In the genomic region with DNA sequence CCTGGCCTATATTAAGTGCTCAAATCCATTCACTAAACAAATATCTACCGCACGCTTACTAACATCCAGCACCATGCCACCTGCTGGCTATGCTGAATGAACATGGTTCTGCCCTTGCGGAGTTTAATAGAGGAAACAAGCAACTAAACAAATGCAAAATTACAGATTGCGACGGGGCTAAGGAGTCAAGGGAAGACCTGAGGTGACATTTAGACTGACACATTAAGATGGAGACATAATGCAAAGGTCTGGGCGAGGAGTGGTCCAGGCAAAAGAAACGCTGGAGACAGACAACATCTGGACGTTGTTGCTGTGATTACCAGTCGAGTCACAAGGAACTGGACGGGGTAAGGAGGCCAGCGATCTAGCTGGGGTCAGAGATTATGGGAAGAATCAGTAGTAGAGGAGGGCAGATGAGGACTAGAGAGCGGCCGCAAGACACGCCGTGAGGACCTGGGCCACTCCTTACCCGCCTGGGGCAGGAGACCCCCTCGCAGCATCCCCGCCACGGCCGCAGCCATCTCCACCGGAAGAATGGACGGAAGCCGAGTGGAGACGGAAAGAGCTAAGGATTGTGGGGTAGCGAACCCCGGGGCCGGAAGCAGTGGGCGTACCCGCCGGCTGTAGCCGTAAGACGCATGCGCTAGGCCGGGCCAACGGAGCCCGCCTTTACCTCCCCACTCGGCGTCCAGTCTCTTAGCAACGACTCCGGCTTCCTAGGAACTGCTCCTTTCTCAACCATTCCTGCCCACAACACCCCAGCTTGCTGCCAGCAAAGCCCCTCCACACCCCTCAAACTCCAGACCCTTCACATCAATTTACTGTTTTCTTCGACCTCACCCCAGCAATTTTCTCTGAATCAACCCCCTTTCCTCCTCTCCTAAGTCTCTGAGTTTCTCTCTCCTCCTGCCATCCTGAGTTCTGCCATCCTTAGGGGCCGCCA, we compare ENCODE assay signal across 7 cellular contexts. TPM values are rescaled to one million over a fixed set of nuclear protein-coding genes. Genes with fewer than 3 reads are reported as not detected.
A peak's percentile ranks its signal among the peaks of the same experiment; 100 is the strongest.
DNase-seq lines count a peak whose midpoint lies in the region; ATAC-seq and TF ChIP-seq lines count a peak whose summit lies in the region.

A gene with protein sequence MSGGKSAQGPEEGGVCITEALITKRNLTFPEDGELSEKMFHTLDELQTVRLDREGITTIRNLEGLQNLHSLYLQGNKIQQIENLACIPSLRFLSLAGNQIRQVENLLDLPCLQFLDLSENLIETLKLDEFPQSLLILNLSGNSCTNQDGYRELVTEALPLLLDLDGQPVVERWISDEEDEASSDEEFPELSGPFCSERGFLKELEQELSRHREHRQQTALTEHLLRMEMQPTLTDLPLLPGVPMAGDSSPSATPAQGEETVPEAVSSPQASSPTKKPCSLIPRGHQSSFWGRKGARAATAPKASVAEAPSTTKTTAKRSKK (plus strand): TSS at position 680 of the 943 bp plus-strand sequence. CDS start 320 bp downstream, outside the sequence.
A gene (minus strand): TSS at position 551 of the 943 bp plus-strand sequence. CDS start 30 bp downstream, at position 521.

- intact Hi-C loops in ascending aorta (cut with DNase I) = no loop called here

- H3K4me1 ChIP-seq in ascending aorta (peaks cover 0 to 9% of the 10 kb centered on the region in 2 donors), rectal smooth muscle tissue (ENCODE audit: control insufficient read depth, insufficient read depth, low read length) (peaks cover 11% of the 10 kb centered on the region)

- H3K27me3 ChIP-seq in ascending aorta = no peaks in the 10 kb centered on the region
- no peaks in the 10 kb centered on the region for H3K27me3 ChIP-seq in rectal smooth muscle tissue (ENCODE audit: control insufficient read depth, insufficient read depth, low read length)

- H3K9me3 ChIP-seq in ascending aorta = no peaks in the 10 kb centered on the region

- ATAC-seq in GM18499 (IDR thresholded peaks at IDR 0.05; ENCODE audit: insufficient read depth, unreplicated experiment) (peak; percentile 58), HG02938 (IDR thresholded peaks at IDR 0.05; ENCODE audit: unreplicated experiment) (peak; percentile 82)

- H3K36me3 ChIP-seq in ascending aorta (peaks cover 28 to 30% of the 10 kb centered on the region in 2 donors), rectal smooth muscle tissue (ENCODE audit: control insufficient read depth, insufficient read depth, low read length) (peaks cover 10% of the 10 kb centered on the region)

- H3K4me3 ChIP-seq in ascending aorta = peak within 1 kb of the TSS; percentile 71
- peak within 1 kb of the TSS; percentile 99 for H3K4me3 ChIP-seq in rectal smooth muscle tissue (ENCODE audit: low read length)

- DNase-seq in NCI-H187 (lab: John Stamatoyannopoulos, UW) (peak; percentile 80 to 88), T-helper 2 cell (peak; percentile 80 to 94 (median 87)), ascending aorta (ENCODE audit: low spot score in 2 of 2) (peak; percentile 54 to 95), hepatic stellate cell (ENCODE audit: low spot score) (peak; percentile 100)

- H3K27ac ChIP-seq in ascending aorta (peak within 1 kb of the TSS; percentile 48 to 77), rectal smooth muscle tissue (ENCODE audit: low read depth, low read length) (peak within 1 kb of the TSS; percentile 77)

- peak in 1 of 3 experiments; percentile 26 for TF ChIP-seq CTCF in ascending aorta (IDR thresholded peaks at IDR 0.05)

- peak within 1 kb of the TSS; percentile 50 for H3K9ac ChIP-seq in rectal smooth muscle tissue (ENCODE audit: low read length)

RNA-seq across cellular contexts. Expression of the first gene that starts in this region (rescaled TPM):
- not detected for total RNA-seq in ascending aorta

RNA-seq across cellular contexts. Expression of the second gene that starts in this region (rescaled TPM):
- 13.7 TPM for total RNA-seq in ascending aorta

Comparison
In these comparisons a context has a peak if more than half of its experiments do, and no peak if none do; other contexts are left out.
1. Peak in every context shown above with its lines: DNase-seq, ATAC-seq, H3K4me3 ChIP-seq and H3K27ac ChIP-seq.